Comparison of ENCODE assay signal across 19 cellular contexts in genomic region chr6:145643760-145644159, GRCh38.
"Had no signal": no experiment of that assay in that cellular context is flagged by ENCODE, and none has a peak within 500 bp of the region (broad histone marks: within the 10 kb centered on the region; RNA-seq: fewer than 3 reads in every experiment).

No MANE protein-coding gene starts in this region.

- H3K36me3 ChIP-seq: gastroesophageal sphincter, right lobe of liver, spleen, thoracic aorta, WERI-Rb-1 had no signal

- H3K27me3 ChIP-seq: dorsolateral prefrontal cortex, gastroesophageal sphincter, right lobe of liver, spleen had no signal

- H3K36me3 Mint-ChIP-seq: activated CD8-positive, alpha-beta memory T cell treated with anti-CD3 and anti-CD28 coated beads, Interleukin-2, amount 10 ng/mL, durations not matched to agents 7 days and 5 days; brain; mesothelial cell of epicardium had no signal

- ATAC-seq: activated CD8-positive, alpha-beta memory T cell treated with anti-CD3 and anti-CD28 coated beads, Interleukin-2, amount 10 ng/mL, durations not matched to agents 7 days and 5 days; esophagus mucosa; gastroesophageal sphincter; psoas muscle; right lobe of liver had no signal

- H3K9me3 Mint-ChIP-seq: activated T-cell treated with anti-CD3 and anti-CD28 coated beads, Interleukin-2, amount 50 U/mL, for 24 hours; brain; mesothelial cell of epicardium; nephron progenitor cell had no signal

- H3K4me1 Mint-ChIP-seq: activated CD8-positive, alpha-beta memory T cell treated with anti-CD3 and anti-CD28 coated beads, Interleukin-2, amount 10 ng/mL, durations not matched to agents 7 days and 5 days; brain; mesothelial cell of epicardium had no signal

- DNase-seq: activated CD4-positive, alpha-beta T cell treated with anti-CD3 and anti-CD28 coated beads, Interleukin-2, amount 50 U/mL, for 48 hours; activated CD8-positive, alpha-beta memory T cell treated with anti-CD3 and anti-CD28 coated beads, Interleukin-2, amount 10 ng/mL, durations not matched to agents 7 days and 5 days; activated effector memory CD4-positive, alpha-beta T cell treated with Interleukin-2 at 50 U/mL for 16 hours; activated naive CD4-positive, alpha-beta T cell treated with anti-CD3 and anti-CD28 coated beads, Interleukin-2, amount 50 U/mL, for 16 hours; activated T-cell treated with anti-CD3 and anti-CD28 coated beads, Interleukin-2, amount 50 U/mL, for 24 hours; dorsolateral prefrontal cortex; islet precursor cell; nephron progenitor cell; psoas muscle; right lobe of liver; spleen; WERI-Rb-1 had no signal

- H3K27me3 Mint-ChIP-seq: activated CD8-positive, alpha-beta memory T cell treated with anti-CD3 and anti-CD28 coated beads, Interleukin-2, amount 10 ng/mL, durations not matched to agents 7 days and 5 days; activated T-cell treated with anti-CD3 and anti-CD28 coated beads, Interleukin-2, amount 50 U/mL, for 24 hours; brain had no signal

- H3K27ac Mint-ChIP-seq: activated CD8-positive, alpha-beta memory T cell treated with anti-CD3 and anti-CD28 coated beads, Interleukin-2, amount 10 ng/mL, durations not matched to agents 7 days and 5 days; activated T-cell treated with anti-CD3 and anti-CD28 coated beads, Interleukin-2, amount 50 U/mL, for 24 hours; brain; mesothelial cell of epicardium; nephron progenitor cell had no signal

- H3K9me3 ChIP-seq: gastroesophageal sphincter, psoas muscle, right lobe of liver, spleen, thoracic aorta had no signal

- H3K4me3 Mint-ChIP-seq: activated CD8-positive, alpha-beta memory T cell treated with anti-CD3 and anti-CD28 coated beads, Interleukin-2, amount 10 ng/mL, durations not matched to agents 7 days and 5 days; activated T-cell treated with anti-CD3 and anti-CD28 coated beads, Interleukin-2, amount 50 U/mL, for 24 hours; brain; mesothelial cell of epicardium; nephron progenitor cell had no signal

- H3K27ac ChIP-seq: dorsolateral prefrontal cortex, gastroesophageal sphincter, psoas muscle, right lobe of liver, SK-N-MC, spleen, thoracic aorta, WERI-Rb-1 had no signal

- H3K4me3 ChIP-seq: dorsolateral prefrontal cortex, gastroesophageal sphincter, lung, psoas muscle, right lobe of liver, SK-N-MC, spleen, thoracic aorta had no signal

- H3K4me1 ChIP-seq: gastroesophageal sphincter, spleen had no signal
